Comparison of ENCODE assay signal across 13 cellular contexts in genomic region chr4:139142097-139142496, GRCh38. TPM values are rescaled to one million over a fixed set of nuclear protein-coding genes. Genes with fewer than 3 reads are reported as not detected.
A peak's percentile ranks its signal among the peaks of the same experiment; 100 is the strongest.
DNase-seq lines count a peak whose midpoint lies in the region; ATAC-seq, FAIRE-seq and TF ChIP-seq lines count a peak whose summit lies in the region.
"Had no signal": no experiment of that assay in that cellular context is flagged by ENCODE, and none has a peak within 500 bp of the region (broad histone marks: within the 10 kb centered on the region; RNA-seq: fewer than 3 reads in every experiment).

No MANE protein-coding gene starts in this region.

- no peak overlapping the region for H3K4me3 Mint-ChIP-seq in neural progenitor cell
- H3K4me3 Mint-ChIP-seq: dendritic cell treated with granulocyte-macrophage colony-stimulating factor and Interleukin-4, amounts not matched to agents 40 ng/mL and 50 ng/mL, for 4 days; naive thymus-derived CD4-positive, alpha-beta T cell; T-helper 2 cell treated with Interferon-gamma antibody and Interleukin-4, amounts not matched to agents 5 μg/mL and 100 μg/mL, for 36 hours had no signal

- DNase-seq in K562 (ENCODE audit: extremely low read depth in 1 of 4, low spot score in 3 of 4) (no peak), neural progenitor cell (ENCODE audit: low spot score) (no peak), SW480 (ENCODE audit: low spot score) (no peak), heart left ventricle (no peak), DMS153 treated with DMSO at 0.1 percent for 48 hours (lab: John Stamatoyannopoulos, UW; ENCODE audit: unreplicated experiment) (no peak)
- DNase-seq: naive thymus-derived CD4-positive, alpha-beta T cell; NCI-H1694; OCI-M1 had no signal

- TF ChIP-seq RAD21 in K562 (CRISPR knock-in tag; conservative IDR thresholded peaks at IDR 0.05 in 1 of 2, IDR thresholded peaks at IDR 0.05 in 1 of 2), result no peak

- H3K9ac ChIP-seq in K562 (ENCODE audit: insufficient read depth in 1 of 2, low read depth in 2 of 2, low read length in 2 of 2) (no peak overlapping the region), neural progenitor cell (no peak overlapping the region)

- no peak overlapping the region for H3K27ac ChIP-seq in K562 (ENCODE audit: extremely low read depth, low read depth, low read length)
- H3K27ac ChIP-seq in neural progenitor cell, result no peak overlapping the region
- no peak overlapping the region for H3K27ac ChIP-seq in heart left ventricle

- H3F3A ChIP-seq in neural progenitor cell (ENCODE audit: low read depth), result peaks cover 5% of the 10 kb centered on the region

- peaks cover 79% of the 10 kb centered on the region for H3K79me2 ChIP-seq in K562 (ENCODE audit: control insufficient read depth, insufficient read depth, low read length)
- H3K79me2 ChIP-seq in neural progenitor cell (ENCODE audit: low read depth), result peaks cover 68% of the 10 kb centered on the region

- POLR2A ChIA-PET in K562 (lab: Yijun Ruan, JAX), result interaction anchor here (0.8 to 1.7 kb wide), 2 partner anchors 12 to 17 kb away, joined by 4 to 11 read pairs; no protein-coding TSS in a partner anchor

- H3K36me3 ChIP-seq in K562 (ENCODE audit: control insufficient read depth, insufficient read depth, low read length) (peaks cover 8% of the 10 kb centered on the region; the same call in 1 of the 3 replicates), neural progenitor cell (peaks cover 8% of the 10 kb centered on the region), heart left ventricle (peaks cover 0 to 12% (median 10%) of the 10 kb centered on the region in 9 donors)

- H3K36me3 Mint-ChIP-seq in neural progenitor cell, result peaks cover 26% of the 10 kb centered on the region

- TF ChIP-seq CTCF in K562 (IDR thresholded peaks at IDR 0.05 in 2 of 3, conservative IDR thresholded peaks at IDR 0.05 in 1 of 3; ENCODE audit: insufficient read depth in 2 of 3, low read depth in 1 of 3, low read length in 3 of 3) (no peak), neural progenitor cell (IDR thresholded peaks at IDR 0.05) (no peak), heart left ventricle (IDR thresholded peaks at IDR 0.05) (no peak)

- H3K27me3 Mint-ChIP-seq in neural progenitor cell (ENCODE audit: insufficient read depth, low read depth), result peaks cover 3% of the 10 kb centered on the region
- H3K27me3 Mint-ChIP-seq: dendritic cell treated with granulocyte-macrophage colony-stimulating factor and Interleukin-4, amounts not matched to agents 40 ng/mL and 50 ng/mL, for 4 days; naive thymus-derived CD4-positive, alpha-beta T cell had no signal

- no peak for FAIRE-seq in K562 (lab: Jason Lieb, UNC)

- H3K4me1 Mint-ChIP-seq in neural progenitor cell, result no peaks in the 10 kb centered on the region

- BruUV-seq in K562 (replicated peaks; lab: Mats Ljungman, UMichigan), result no TSS peak

- H3K9me1 ChIP-seq in K562 (ENCODE audit: control insufficient read depth, insufficient read depth, low read length), result no peaks in the 10 kb centered on the region

- WGBS in K562 (ENCODE audit: insufficient coverage, low coverage, missing lambda C conversion rate), result 36% methylated on average over 1 of the region's 1 CpG
- 74 to 87% (median 79%) methylated on average over 1 of the region's 1 CpG for WGBS in heart left ventricle, 4 donors

- no peak for TF ChIP-seq POLR2A in K562 (conservative IDR thresholded peaks at IDR 0.05)
- TF ChIP-seq POLR2A in heart left ventricle (IDR thresholded peaks at IDR 0.05), result no peak

- H3K9me3 ChIP-seq in K562 (replicated peaks; ENCODE audit: control insufficient read depth, insufficient read depth, low read depth, low read length) (peaks cover 4% of the 10 kb centered on the region; the same call in 1 of the 2 replicates), neural progenitor cell (ENCODE audit: low read depth) (no peaks in the 10 kb centered on the region), heart left ventricle (peaks cover 0 to 11% (median 0%) of the 10 kb centered on the region in 12 donors)

- H3K27me3 ChIP-seq in K562 (ENCODE audit: control insufficient read depth in 2 of 2, insufficient read depth in 2 of 2, low read length in 2 of 2), result no peaks in the 10 kb centered on the region
- no peaks in the 10 kb centered on the region for H3K27me3 ChIP-seq in neural progenitor cell
- H3K27me3 ChIP-seq in heart left ventricle, result no peaks in the 10 kb centered on the region

- H3K4me1 ChIP-seq in K562 (replicated peaks in 1 of 2; ENCODE audit: control insufficient read depth in 2 of 2, insufficient read depth in 2 of 2, low read length in 2 of 2) (peaks cover 8 to 12% of the 10 kb centered on the region in 2 experiments; a peak in 3 of 5 replicates), neural progenitor cell (peaks cover 4% of the 10 kb centered on the region), heart left ventricle (peaks cover 0 to 64% (median 33%) of the 10 kb centered on the region in 12 donors)

- no peak overlapping the region for H3K4me3 ChIP-seq in K562
- H3K4me3 ChIP-seq in neural progenitor cell, result no peak overlapping the region
- no peak overlapping the region for H3K4me3 ChIP-seq in heart left ventricle

- H3K27ac Mint-ChIP-seq in neural progenitor cell, result no peak overlapping the region
- H3K27ac Mint-ChIP-seq: dendritic cell treated with granulocyte-macrophage colony-stimulating factor and Interleukin-4, amounts not matched to agents 40 ng/mL and 50 ng/mL, for 4 days; naive thymus-derived CD4-positive, alpha-beta T cell; T-helper 2 cell treated with Interferon-gamma antibody and Interleukin-4, amounts not matched to agents 5 μg/mL and 100 μg/mL, for 36 hours had no signal

- H3K4me2 ChIP-seq in K562 (ENCODE audit: insufficient read depth, low read length) (no peak overlapping the region), neural progenitor cell (no peak overlapping the region)

- peaks cover 19% of the 10 kb centered on the region for H3K9me3 Mint-ChIP-seq in neural progenitor cell
- H3K9me3 Mint-ChIP-seq: dendritic cell treated with granulocyte-macrophage colony-stimulating factor and Interleukin-4, amounts not matched to agents 40 ng/mL and 50 ng/mL, for 4 days had no signal

- CTCF ChIA-PET in K562 (lab: Yijun Ruan, JAX; ENCODE audit: low intra/inter-chr PET ratio), result no interaction called here

- peaks cover 6% of the 10 kb centered on the region; the same call in 1 of the 2 replicates for H4K20me1 ChIP-seq in K562 (replicated peaks; ENCODE audit: control insufficient read depth, insufficient read depth, low read length)
- H4K20me1 ChIP-seq in neural progenitor cell (ENCODE audit: low read depth), result peaks cover 9% of the 10 kb centered on the region

- intact Hi-C loops in K562 (cut with micrococcal nuclease) (no loop called here), heart left ventricle (cut with DNase I) (no loop called here)

- H2AFZ ChIP-seq in K562 (ENCODE audit: low read depth, low read length) (no peak overlapping the region), neural progenitor cell (replicated peaks) (no peak overlapping the region)

- ATAC-seq in GM18511 (IDR thresholded peaks at IDR 0.05; ENCODE audit: unreplicated experiment), result peak; percentile 86
- ATAC-seq in GM21423 (IDR thresholded peaks at IDR 0.05; ENCODE audit: unreplicated experiment), result peak; percentile 88
- ATAC-seq in HG03196 (IDR thresholded peaks at IDR 0.05; ENCODE audit: unreplicated experiment), result peak; percentile 86
- ATAC-seq in K562, result no peak
- no peak for ATAC-seq in heart left ventricle
- ATAC-seq: naive thymus-derived CD4-positive, alpha-beta T cell had no signal

- in situ Hi-C loops in K562 (cut with MboI), result no loop called here

- no peak for TF ChIP-seq EP300 in K562 (IDR thresholded peaks at IDR 0.05; ENCODE audit: low read length)

TF ChIP-seq in K562, 482 proteins besides CTCF, POLR2A, EP300 and RAD21:
- peak; percentile 27 for TF ChIP-seq MEIS2 (IDR thresholded peaks at IDR 0.05; ENCODE audit: partially characterized antibody)
- peak; percentile 33; the same call in 1 of the 2 replicates for TF ChIP-seq PKNOX1 (IDR thresholded peaks at IDR 0.05)
- TF ChIP-seq PTRF (tag; IDR thresholded peaks at IDR 0.05), result no peak

RNA-seq across cellular contexts. Expression of gene ELF2, which starts 34.9 kb away (rescaled TPM):
- 57.5 and 146 TPM in 2 replicates for total RNA-seq in K562 (2011; cell fraction: chromatin; rRNA removed; ENCODE audit: low replicate concordance)
- 30.2 and 35.3 TPM in 2 replicates for total RNA-seq in K562 (2011; cell fraction: nucleolus; rRNA removed)
- 66.7 and 117 TPM in 2 replicates for total RNA-seq in K562 (2011; cell fraction: nucleoplasm; rRNA removed)
- total RNA-seq in K562 (2014; rRNA removed), result 29.7 TPM in 2 replicates
- 58.7 and 71.2 TPM in 2 replicates for total RNA-seq in K562 (2014; rRNA removed; fragmentation: Illumina TruSeq; extraction: Trizol)
- total RNA-seq in K562 (2015; rRNA removed; fragmentation: Illumina TruSeq; extraction: Trizol), result 47.5 and 51.3 TPM in 2 replicates
- total RNA-seq in K562 (2021), result 43.4 and 43.5 TPM in 2 replicates
- 48.7 and 54.3 TPM in 2 replicates for polyA plus RNA-seq in K562 (2011; rRNA removed)
- polyA plus RNA-seq in K562 (2011; cell fraction: cytosol; rRNA removed), result 22.0 and 25.1 TPM in 2 replicates
- polyA plus RNA-seq in K562 (2011; cell fraction: nucleus; rRNA removed), result 34.1 and 37.9 TPM in 2 replicates
- polyA plus RNA-seq in K562 (2012), result 25.8 and 27.5 TPM in 2 replicates
- 37.9 and 41.6 TPM in 2 replicates for polyA plus RNA-seq in K562 (2014; fragmentation: Illumina TruSeq; extraction: Trizol)
- 10 to 100 TPM in 1 of 2 experiments, 1 to 10 TPM in 1; 9.4 to 18.0 TPM for polyA plus RNA-seq in K562 (2014; fragmentation: Nextera tagmentation; extraction: Ambion mirVana)
- 29.1 and 30.3 TPM in 2 replicates for polyA plus RNA-seq in K562 (2014; rRNA removed)
- polyA minus RNA-seq in K562 (2011; rRNA and poly(A)+ RNA removed), result 80.9 and 88.5 TPM in 2 replicates
- polyA minus RNA-seq in K562 (2011; cell fraction: cytosol; rRNA and poly(A)+ RNA removed), result 32.9 and 33.7 TPM in 2 replicates
- 28.0 and 46.7 TPM in 2 replicates for polyA minus RNA-seq in K562 (2011; cell fraction: nucleus; rRNA and poly(A)+ RNA removed)
- 30.5 and 44.3 TPM in 2 replicates for total RNA-seq in neural progenitor cell (ENCODE audit: low replicate concordance)
- 10 to 100 TPM; 29.7 to 44.2 (median 34.3) TPM for total RNA-seq in heart left ventricle
- 10 to 100 TPM; 10.3 to 18.2 TPM for polyA plus RNA-seq in heart left ventricle

Comparison
In these comparisons a context has a peak if more than half of its experiments do, and no peak if none do; other contexts are left out.
1. ATAC-seq: peak in GM18511 (single experiment), GM21423 (single experiment) and HG03196 (single experiment); none in K562 (single experiment) and heart left ventricle (0 of 4).